27 cellular contexts compared by ENCODE assay signal in the genomic region with DNA sequence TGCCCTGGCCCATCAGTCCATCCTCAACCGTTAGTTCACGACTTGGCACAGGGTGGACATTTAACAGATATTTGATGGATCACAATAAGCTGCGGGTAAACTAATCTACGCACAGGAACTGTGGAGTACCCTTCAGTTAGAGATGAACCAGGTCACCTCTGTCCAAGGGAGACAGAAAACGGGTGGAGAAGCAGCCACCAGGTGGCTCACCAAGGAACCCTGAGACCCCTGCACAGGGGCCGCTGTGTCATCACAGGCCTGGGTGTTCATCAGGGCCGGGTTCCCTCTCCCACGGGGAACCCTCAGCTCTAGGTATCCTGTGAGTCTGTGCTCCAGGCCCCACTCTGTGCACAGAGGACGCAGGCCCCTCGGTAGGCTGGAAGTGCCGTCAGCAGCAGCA.
"Had no signal": no experiment of that assay in that cellular context is flagged by ENCODE, and none has a peak within 500 bp of the region (broad histone marks: within the 10 kb centered on the region; RNA-seq: fewer than 3 reads in every experiment).

No MANE protein-coding gene starts in this region.

- H3K27ac ChIP-seq: body of pancreas, left ventricle myocardium inferior, right lobe of liver, thoracic aorta had no signal

- H3K9me3 Mint-ChIP-seq: natural killer cell treated with Interleukin-12 subunit alpha and Interleukin-12 subunit beta and Interleukin-15 and Interleukin-18, amount 100 ng/mL, for 72 hours had no signal

- FAIRE-seq: colon, endometrium, frontal cortex, islet of Langerhans, urothelium cell line had no signal

- H3K27me3 ChIP-seq: body of pancreas, right lobe of liver had no signal

- H3K4me3 ChIP-seq: body of pancreas, left ventricle myocardium inferior, lung, right lobe of liver, thoracic aorta had no signal

- H3K4me3 Mint-ChIP-seq: activated naive CD8-positive, alpha-beta T cell; natural killer cell treated with Interleukin-12 subunit alpha and Interleukin-12 subunit beta and Interleukin-15 and Interleukin-18, amount 100 ng/mL, for 72 hours; T-helper 2 cell treated with Interferon-gamma antibody and Interleukin-4, amounts not matched to agents 5 μg/mL and 100 μg/mL, for 36 hours had no signal

- H3K36me3 Mint-ChIP-seq: activated naive CD8-positive, alpha-beta T cell; natural killer cell treated with Interleukin-12 subunit alpha and Interleukin-12 subunit beta and Interleukin-15 and Interleukin-18, amount 100 ng/mL, for 72 hours had no signal

- H3K9me3 ChIP-seq: body of pancreas, left ventricle myocardium inferior, right lobe of liver, thoracic aorta had no signal

- H3K36me3 ChIP-seq: left ventricle myocardium inferior, right lobe of liver, thoracic aorta had no signal

- H3K27me3 Mint-ChIP-seq: activated naive CD8-positive, alpha-beta T cell; natural killer cell treated with Interleukin-12 subunit alpha and Interleukin-12 subunit beta and Interleukin-15 and Interleukin-18, amount 100 ng/mL, for 72 hours; progenitor cell of endocrine pancreas had no signal

- H3K4me1 ChIP-seq: body of pancreas, left ventricle myocardium inferior, right lobe of liver had no signal

- DNase-seq: activated CD4-positive, alpha-beta T cell treated with anti-CD3 and anti-CD28 coated beads for 48 hours; activated CD4-positive, alpha-beta T cell treated with anti-CD3 and anti-CD28 coated beads, Interleukin-2, amount 50 U/mL, for 48 hours; activated CD8-positive, alpha-beta memory T cell treated with anti-CD3 and anti-CD28 coated beads for 24 hours; activated effector memory CD4-positive, alpha-beta T cell treated with Interleukin-2 at 50 U/mL for 16 hours; activated naive CD4-positive, alpha-beta T cell treated with Interleukin-2 at 50 U/mL for 16 hours; aorta; body of pancreas; dermis blood vessel endothelial cell; effector CD4-positive, alpha-beta T cell; left ventricle myocardium inferior; mesendoderm; stimulated activated CD4-positive, alpha-beta T cell treated with anti-CD3 and anti-CD28 coated beads, Interleukin-2, amount 100 ng/mL, for 48 hours; stimulated activated naive CD4-positive, alpha-beta T cell treated with Interleukin-2 at 50 U/mL for 16 hours; trophoblast cell had no signal

- ATAC-seq: activated CD4-positive, CD25-positive, alpha-beta regulatory T cell treated with anti-CD3 and anti-CD28 coated beads, Interleukin-2, amount 50 U/mL, for 24 hours; body of pancreas; natural killer cell treated with Interleukin-12 subunit alpha and Interleukin-12 subunit beta and Interleukin-15 and Interleukin-18, amount 100 ng/mL, for 72 hours; right lobe of liver had no signal

- H3K27ac Mint-ChIP-seq: activated naive CD8-positive, alpha-beta T cell; natural killer cell treated with Interleukin-12 subunit alpha and Interleukin-12 subunit beta and Interleukin-15 and Interleukin-18, amount 100 ng/mL, for 72 hours; progenitor cell of endocrine pancreas; T-helper 2 cell treated with Interferon-gamma antibody and Interleukin-4, amounts not matched to agents 5 μg/mL and 100 μg/mL, for 36 hours had no signal
